ENCODE assay signal across 12 cellular contexts in the genomic region with DNA sequence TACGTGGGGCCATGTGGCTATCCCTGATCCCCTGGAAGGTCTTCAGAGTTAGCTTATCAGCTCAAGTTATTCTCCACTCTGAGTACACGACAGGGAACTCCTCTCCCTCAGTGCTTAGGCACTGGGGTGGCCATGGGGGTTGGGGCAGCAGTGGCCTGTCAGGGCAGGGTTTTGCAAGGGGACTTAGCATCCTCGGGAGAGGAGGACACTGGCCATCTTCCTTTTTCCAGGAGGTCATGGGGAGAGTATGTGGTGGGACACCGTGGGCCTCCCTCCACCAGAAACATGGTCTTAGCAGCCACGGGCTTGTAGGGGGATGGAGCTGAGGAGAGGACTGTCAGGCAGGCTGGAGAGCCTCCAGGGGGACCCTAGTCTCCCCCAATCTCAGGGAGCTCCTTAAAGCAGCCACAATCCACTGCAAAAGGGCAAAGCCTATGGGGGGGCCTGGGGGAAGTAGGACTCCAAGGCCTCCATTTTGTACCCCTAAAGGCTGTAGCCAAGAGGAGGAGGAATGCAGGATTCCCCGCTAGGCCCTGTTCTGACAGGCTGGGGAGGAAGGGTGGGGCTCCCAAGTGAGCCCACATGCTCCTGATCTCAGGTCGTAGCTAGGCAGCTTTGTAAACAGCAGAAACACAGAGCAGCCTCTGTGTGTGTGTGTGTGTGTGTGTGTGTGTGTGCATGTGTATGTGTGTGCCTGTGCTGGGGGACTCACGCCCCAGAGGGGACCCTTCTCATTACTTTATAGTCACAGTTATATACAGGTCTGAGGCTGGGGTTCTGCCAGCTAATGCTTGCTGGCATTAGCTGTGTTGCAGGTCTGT. TPM values are rescaled to one million over a fixed set of nuclear protein-coding genes. Genes with fewer than 3 reads are reported as not detected.
DNase-seq lines count a peak whose midpoint lies in the region; ATAC-seq and TF ChIP-seq lines count a peak whose summit lies in the region.
"Had no signal": no experiment of that assay in that cellular context is flagged by ENCODE, and none has a peak within 500 bp of the region (broad histone marks: within the 10 kb centered on the region; RNA-seq: fewer than 3 reads in every experiment).

No MANE protein-coding gene starts in this region.

- no peak for TF ChIP-seq CTCF in upper lobe of right lung (IDR thresholded peaks at IDR 0.05)
- TF ChIP-seq CTCF in A673 (conservative IDR thresholded peaks at IDR 0.05; ENCODE audit: low read depth, low read length), result no peak

- H3K36me3 Mint-ChIP-seq in activated naive CD4-positive, alpha-beta T cell treated with anti-CD3 and anti-CD28 coated beads, Interleukin-2, amount 50 U/mL, for 24 hours, result no peaks in the 10 kb centered on the region
- H3K36me3 Mint-ChIP-seq in T-helper 1 cell treated with Interleukin-12 subunit alpha and Interleukin-12 subunit beta and Interleukin-4 antibody, amounts not matched to agents 30 μg/mL and 1 μg/mL, for 36 hours (ENCODE audit: low read depth), result no peaks in the 10 kb centered on the region

- H3K4me1 Mint-ChIP-seq in activated naive CD4-positive, alpha-beta T cell treated with anti-CD3 and anti-CD28 coated beads, Interleukin-2, amount 50 U/mL, for 24 hours, result peaks cover 33% of the 10 kb centered on the region
- peaks cover 15% of the 10 kb centered on the region for H3K4me1 Mint-ChIP-seq in T-helper 1 cell treated with Interleukin-12 subunit alpha and Interleukin-12 subunit beta and Interleukin-4 antibody, amounts not matched to agents 30 μg/mL and 1 μg/mL, for 36 hours (ENCODE audit: low read depth)
- H3K4me1 Mint-ChIP-seq: nephron progenitor cell had no signal

- no peaks in the 10 kb centered on the region for H3K36me3 ChIP-seq in upper lobe of right lung
- no peaks in the 10 kb centered on the region for H3K36me3 ChIP-seq in A673 (ENCODE audit: insufficient read depth, low read length, poor library complexity, severe bottlenecking)

- H3K27ac Mint-ChIP-seq in activated naive CD4-positive, alpha-beta T cell treated with anti-CD3 and anti-CD28 coated beads, Interleukin-2, amount 50 U/mL, for 24 hours, result peak overlapping the region; percentile 80
- H3K27ac Mint-ChIP-seq in T-helper 1 cell treated with Interleukin-12 subunit alpha and Interleukin-12 subunit beta and Interleukin-4 antibody, amounts not matched to agents 30 μg/mL and 1 μg/mL, for 36 hours, result peak overlapping the region; percentile 64
- H3K27ac Mint-ChIP-seq: nephron progenitor cell had no signal

- peaks cover 13% of the 10 kb centered on the region for H3K4me1 ChIP-seq in upper lobe of right lung
- no peaks in the 10 kb centered on the region for H3K4me1 ChIP-seq in A673 (ENCODE audit: insufficient read depth, low read length, poor library complexity, severe bottlenecking)

- H3K4me3 ChIP-seq in upper lobe of right lung (no peak overlapping the region), A673 (ENCODE audit: low read depth, low read length, poor library complexity, severe bottlenecking) (no peak overlapping the region)

- no peak overlapping the region for H3K4me3 Mint-ChIP-seq in activated naive CD4-positive, alpha-beta T cell treated with anti-CD3 and anti-CD28 coated beads, Interleukin-2, amount 50 U/mL, for 24 hours
- H3K4me3 Mint-ChIP-seq in T-helper 1 cell treated with Interleukin-12 subunit alpha and Interleukin-12 subunit beta and Interleukin-4 antibody, amounts not matched to agents 30 μg/mL and 1 μg/mL, for 36 hours, result no peak overlapping the region
- H3K4me3 Mint-ChIP-seq: nephron progenitor cell had no signal

- H3K27me3 Mint-ChIP-seq in activated naive CD4-positive, alpha-beta T cell treated with anti-CD3 and anti-CD28 coated beads, Interleukin-2, amount 50 U/mL, for 24 hours, result no peaks in the 10 kb centered on the region
- H3K27me3 Mint-ChIP-seq in T-helper 1 cell treated with Interleukin-12 subunit alpha and Interleukin-12 subunit beta and Interleukin-4 antibody, amounts not matched to agents 30 μg/mL and 1 μg/mL, for 36 hours (ENCODE audit: low read depth), result no peaks in the 10 kb centered on the region

- peak overlapping the region; percentile 11 for H3K27ac ChIP-seq in upper lobe of right lung
- H3K27ac ChIP-seq in A673 (ENCODE audit: low read depth, low read length, poor library complexity, severe bottlenecking), result no peak overlapping the region

- H3K9me3 ChIP-seq in upper lobe of right lung (no peaks in the 10 kb centered on the region), A673 (ENCODE audit: low read depth, low read length, poor library complexity, severe bottlenecking) (no peaks in the 10 kb centered on the region)

- no peak for DNase-seq in activated naive CD4-positive, alpha-beta T cell treated with anti-CD3 and anti-CD28 coated beads, Interleukin-2, amount 50 U/mL, for 16 hours
- DNase-seq in fibroblast of peridontal ligament (ENCODE audit: extremely low read depth) (peak; percentile 38), upper lobe of right lung (no peak), A673 (ENCODE audit: low spot score) (no peak)
- DNase-seq in stimulated activated CD4-positive, alpha-beta T cell treated with anti-CD3 and anti-CD28 coated beads, Interleukin-12 subunit alpha, Interleukin-12 subunit beta, amount 100 ng/mL, for 4 hours, result no peak
- DNase-seq: amniotic stem cell, head of caudate nucleus, NCI-H510A, nephron progenitor cell had no signal

- H3K27me3 ChIP-seq in upper lobe of right lung (peaks cover 4% of the 10 kb centered on the region), A673 (replicated peaks; ENCODE audit: insufficient read depth, low read depth, low read length, poor library complexity) (no peaks in the 10 kb centered on the region)

- BruUV-seq in A673 (replicated peaks; lab: Mats Ljungman, UMichigan), result no TSS peak

- no peaks in the 10 kb centered on the region for H3K9me3 Mint-ChIP-seq in activated naive CD4-positive, alpha-beta T cell treated with anti-CD3 and anti-CD28 coated beads, Interleukin-2, amount 50 U/mL, for 24 hours
- H3K9me3 Mint-ChIP-seq in T-helper 1 cell treated with Interleukin-12 subunit alpha and Interleukin-12 subunit beta and Interleukin-4 antibody, amounts not matched to agents 30 μg/mL and 1 μg/mL, for 36 hours, result no peaks in the 10 kb centered on the region

- intact Hi-C loops in upper lobe of right lung (cut with DNase I), result loop anchor here (5.0 kb wide), 2 partner anchors 57 to 172 kb away; no protein-coding TSS in a partner anchor
- intact Hi-C loops in A673 (cut with micrococcal nuclease; ENCODE audit: unreplicated experiment), result loop anchor here (5.0 to 10.0 kb wide), 2 partner anchors 430 to 827 kb away; no protein-coding TSS in a partner anchor

- CTCF ChIA-PET in A673 (lab: Charles Lee), result interaction anchor here (0.6 to 1.2 kb wide), 3 partner anchors 172 to 353 kb away, joined by 3 to 6 read pairs (median 3); no protein-coding TSS in a partner anchor

- ATAC-seq in upper lobe of right lung (peak; percentile 40), HG03521 (IDR thresholded peaks at IDR 0.05; ENCODE audit: unreplicated experiment) (no peak)

- POLR2A ChIA-PET in A673 (lab: Charles Lee; ENCODE audit: low non-redundant PET), result no interaction called here

RNA-seq across cellular contexts. Expression of gene KRT80, which starts 36.6 kb away (rescaled TPM):
- total RNA-seq in upper lobe of right lung (8.6 TPM), A673 (2021) (0.33 and 1.0 TPM in 2 replicates)
